In the genomic region with DNA sequence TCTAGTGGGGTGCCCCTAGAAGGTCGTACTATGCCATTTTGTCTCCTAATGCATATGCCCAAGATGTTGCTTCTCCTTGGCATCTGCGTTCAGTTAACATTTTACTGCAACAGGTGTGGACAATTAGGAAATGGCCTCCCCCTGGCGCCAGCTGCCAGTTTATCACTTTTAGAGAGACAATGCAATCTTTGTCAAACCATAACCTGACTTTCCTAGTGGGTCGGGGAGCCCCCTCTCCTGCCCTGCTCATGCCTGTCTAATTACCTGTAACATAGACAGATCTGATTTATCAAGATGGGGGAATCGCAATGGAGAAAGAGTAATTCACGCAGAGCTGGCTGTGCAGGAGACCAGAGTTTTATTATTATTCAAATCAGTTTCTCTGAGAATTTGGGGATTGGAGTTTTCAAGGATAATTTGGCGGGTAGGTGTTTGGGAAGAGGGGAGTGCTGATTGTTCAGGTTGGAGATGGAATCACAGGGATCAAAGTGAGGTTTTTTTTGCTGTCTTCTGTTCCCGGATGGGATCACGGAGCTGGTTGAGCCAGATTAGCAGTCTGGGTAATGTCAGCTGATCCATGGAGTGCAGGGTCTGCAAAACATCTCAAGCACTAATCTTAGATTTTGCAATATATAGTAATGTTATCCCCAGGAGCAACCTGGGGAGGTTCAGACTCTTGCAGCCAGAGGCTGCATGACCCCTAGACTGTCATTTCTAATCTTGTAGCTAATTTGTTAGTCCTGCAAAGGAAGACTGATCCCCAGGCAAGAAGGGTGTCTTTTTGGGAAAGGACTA, we compare ENCODE assay signal across 15 cellular contexts.
DNase-seq lines count a peak whose midpoint lies in the region; ATAC-seq and TF ChIP-seq lines count a peak whose summit lies in the region.
"Had no signal": no experiment of that assay in that cellular context is flagged by ENCODE, and none has a peak within 500 bp of the region (broad histone marks: within the 10 kb centered on the region; RNA-seq: fewer than 3 reads in every experiment).

No MANE protein-coding gene starts in this region.

- H3K4me3 Mint-ChIP-seq in type B pancreatic cell, result peak overlapping the region; percentile 9
- H3K4me3 Mint-ChIP-seq: CD4-positive, alpha-beta memory T cell had no signal

- ATAC-seq in GM18868 (IDR thresholded peaks at IDR 0.05; ENCODE audit: unreplicated experiment), result no peak
- ATAC-seq: A549 had no signal

- no peak overlapping the region for H3K4me3 ChIP-seq in WERI-Rb-1 (ENCODE audit: low read depth, low read length)
- H3K4me3 ChIP-seq: A549, HAP-1 had no signal

- H3K4me1 Mint-ChIP-seq in type B pancreatic cell (ENCODE audit: unreplicated experiment), result peaks cover 20% of the 10 kb centered on the region
- H3K4me1 Mint-ChIP-seq: CD4-positive, alpha-beta memory T cell had no signal

- H3K36me3 Mint-ChIP-seq in type B pancreatic cell, result no peaks in the 10 kb centered on the region
- H3K36me3 Mint-ChIP-seq: CD4-positive, alpha-beta memory T cell had no signal

- H3K9me3 Mint-ChIP-seq in type B pancreatic cell, result no peaks in the 10 kb centered on the region

- H3K27me3 ChIP-seq in WERI-Rb-1 (ENCODE audit: insufficient read depth, low read depth, severe bottlenecking), result no peaks in the 10 kb centered on the region
- H3K27me3 ChIP-seq: BE2C had no signal

- no peaks in the 10 kb centered on the region for H3K9me3 ChIP-seq in WERI-Rb-1 (ENCODE audit: severe bottlenecking)
- H3K9me3 ChIP-seq: A549, BE2C, HAP-1 had no signal

- no peak for TF ChIP-seq CTCF in WERI-Rb-1 (IDR thresholded peaks at IDR 0.05; ENCODE audit: low read depth, low read length)
- TF ChIP-seq CTCF in type B pancreatic cell (conservative IDR thresholded peaks at IDR 0.05), result no peak

- DNase-seq in NCI-H82 (lab: John Stamatoyannopoulos, UW) (peak; percentile 2), NCI-H82 treated with DMSO at 0.1 percent for 48 hours (lab: John Stamatoyannopoulos, UW; ENCODE audit: unreplicated experiment) (no peak), NCI-H2171 treated with DMSO at 0.1 percent for 48 hours (lab: John Stamatoyannopoulos, UW) (peak; percentile 32), WERI-Rb-1 (peak; percentile 46), type B pancreatic cell (ENCODE audit: extremely low spot score, unreplicated experiment) (no peak), NCI-H774 (lab: John Stamatoyannopoulos, UW) (no peak)
- DNase-seq: BE2C; CD4-positive, alpha-beta memory T cell; DMS53; GOT3; IMR-90 had no signal

- no peak overlapping the region for H3K27ac ChIP-seq in WERI-Rb-1
- H3K27ac ChIP-seq: A549, C4-2B had no signal

- no peaks in the 10 kb centered on the region for H3K27me3 Mint-ChIP-seq in type B pancreatic cell
- H3K27me3 Mint-ChIP-seq: CD4-positive, alpha-beta memory T cell had no signal

- H3K36me3 ChIP-seq in WERI-Rb-1, result no peaks in the 10 kb centered on the region
- H3K36me3 ChIP-seq: BE2C, HAP-1 had no signal

- peak overlapping the region; percentile 7 for H3K27ac Mint-ChIP-seq in type B pancreatic cell
- H3K27ac Mint-ChIP-seq: CD4-positive, alpha-beta memory T cell had no signal

Comparison
In these comparisons a context has a peak if more than half of its experiments do, and no peak if none do; other contexts are left out.
1. DNase-seq: peak in NCI-H82 (single experiment), NCI-H2171 treated with DMSO at 0.1 percent for 48 hours (single experiment) and WERI-Rb-1 (single experiment); none in NCI-H82 treated with DMSO at 0.1 percent for 48 hours (single experiment), type B pancreatic cell (single experiment) and NCI-H774 (single experiment).